ENCODE assay signal across 28 cellular contexts in genomic region chr2:220029013-220029412, GRCh38.
"Had no signal": no experiment of that assay in that cellular context is flagged by ENCODE, and none has a peak within 500 bp of the region (broad histone marks: within the 10 kb centered on the region; RNA-seq: fewer than 3 reads in every experiment).

No MANE protein-coding gene starts in this region.

- H3K27me3 ChIP-seq: ascending aorta, esophagus muscularis mucosa had no signal

- H3K9me3 ChIP-seq: ascending aorta had no signal

- H3K4me1 ChIP-seq: esophagus muscularis mucosa had no signal

- ATAC-seq: activated CD4-positive, CD25-positive, alpha-beta regulatory T cell treated with anti-CD3 and anti-CD28 coated beads, Interleukin-2, amount 50 U/mL, for 24 hours; activated CD8-positive, alpha-beta memory T cell treated with anti-CD3 and anti-CD28 coated beads, Interleukin-2, amount 10 ng/mL, durations not matched to agents 7 days and 5 days; activated CD8-positive, alpha-beta T cell treated with anti-CD3 and anti-CD28 coated beads, Interleukin-2, amount 10 ng/mL, durations not matched to agents 7 days and 5 days; activated naive CD4-positive, alpha-beta T cell treated with anti-CD3 and anti-CD28 coated beads, Interleukin-2, amount 50 U/mL, for 72 hours; effector memory CD8-positive, alpha-beta T cell had no signal

- H3K27ac ChIP-seq: ascending aorta, esophagus muscularis mucosa, WERI-Rb-1 had no signal

- H3K4me3 ChIP-seq: ascending aorta, esophagus muscularis mucosa had no signal

- H3K36me3 ChIP-seq: ascending aorta, esophagus muscularis mucosa, WERI-Rb-1 had no signal

- H3K27ac Mint-ChIP-seq: activated B cell treated with CpG ODN at 0.5 μM for 24 hours; activated CD4-positive, alpha-beta memory T cell treated with anti-CD3 and anti-CD28 coated beads for 36 hours; activated CD8-positive, alpha-beta memory T cell treated with anti-CD3 and anti-CD28 coated beads, Interleukin-2, amount 10 ng/mL, durations not matched to agents 7 days and 5 days; activated CD8-positive, alpha-beta T cell treated with anti-CD3 and anti-CD28 coated beads, Interleukin-2, amount 10 ng/mL, durations not matched to agents 7 days and 5 days; activated naive CD4-positive, alpha-beta T cell treated with anti-CD3 and anti-CD28 coated beads, Interleukin-2, amount 10 ng/mL, durations not matched to agents 7 days and 5 days; activated naive CD4-positive, alpha-beta T cell treated with anti-CD3 and anti-CD28 coated beads, Interleukin-2, amount 50 U/mL, for 72 hours; activated naive CD8-positive, alpha-beta T cell treated with anti-CD3 and anti-CD28 coated beads, Interleukin-2, amount 10 ng/mL, durations not matched to agents 7 days and 5 days; brain; effector memory CD8-positive, alpha-beta T cell; T-helper 1 cell treated with Interleukin-12 subunit alpha and Interleukin-12 subunit beta and Interleukin-4 antibody, amounts not matched to agents 30 μg/mL and 1 μg/mL, for 36 hours; T-helper 2 cell treated with Interferon-gamma antibody and Interleukin-4, amounts not matched to agents 5 μg/mL and 100 μg/mL, for 36 hours had no signal

- H3K4me3 Mint-ChIP-seq: activated B cell treated with CpG ODN at 0.5 μM for 24 hours; activated CD4-positive, alpha-beta memory T cell treated with anti-CD3 and anti-CD28 coated beads for 36 hours; activated CD8-positive, alpha-beta memory T cell treated with anti-CD3 and anti-CD28 coated beads, Interleukin-2, amount 10 ng/mL, durations not matched to agents 7 days and 5 days; activated CD8-positive, alpha-beta T cell treated with anti-CD3 and anti-CD28 coated beads, Interleukin-2, amount 10 ng/mL, durations not matched to agents 7 days and 5 days; activated naive CD4-positive, alpha-beta T cell treated with anti-CD3 and anti-CD28 coated beads, Interleukin-2, amount 10 ng/mL, durations not matched to agents 7 days and 5 days; activated naive CD8-positive, alpha-beta T cell treated with anti-CD3 and anti-CD28 coated beads, Interleukin-2, amount 10 ng/mL, durations not matched to agents 7 days and 5 days; brain; effector memory CD8-positive, alpha-beta T cell; T-helper 1 cell treated with Interleukin-12 subunit alpha and Interleukin-12 subunit beta and Interleukin-4 antibody, amounts not matched to agents 30 μg/mL and 1 μg/mL, for 36 hours; T-helper 2 cell treated with Interferon-gamma antibody and Interleukin-4, amounts not matched to agents 5 μg/mL and 100 μg/mL, for 36 hours had no signal

- H3K4me1 Mint-ChIP-seq: activated B cell treated with CpG ODN at 0.5 μM for 24 hours; activated CD8-positive, alpha-beta memory T cell treated with anti-CD3 and anti-CD28 coated beads, Interleukin-2, amount 10 ng/mL, durations not matched to agents 7 days and 5 days; activated naive CD4-positive, alpha-beta T cell treated with anti-CD3 and anti-CD28 coated beads, Interleukin-2, amount 10 ng/mL, durations not matched to agents 7 days and 5 days; activated naive CD8-positive, alpha-beta T cell treated with anti-CD3 and anti-CD28 coated beads, Interleukin-2, amount 10 ng/mL, durations not matched to agents 7 days and 5 days; brain had no signal

- H3K27me3 Mint-ChIP-seq: activated B cell treated with CpG ODN at 0.5 μM for 24 hours; activated CD4-positive, alpha-beta memory T cell treated with anti-CD3 and anti-CD28 coated beads for 36 hours; activated CD8-positive, alpha-beta memory T cell treated with anti-CD3 and anti-CD28 coated beads, Interleukin-2, amount 10 ng/mL, durations not matched to agents 7 days and 5 days; activated naive CD4-positive, alpha-beta T cell treated with anti-CD3 and anti-CD28 coated beads, Interleukin-2, amount 10 ng/mL, durations not matched to agents 7 days and 5 days; activated naive CD8-positive, alpha-beta T cell treated with anti-CD3 and anti-CD28 coated beads, Interleukin-2, amount 10 ng/mL, durations not matched to agents 7 days and 5 days; brain; effector memory CD8-positive, alpha-beta T cell had no signal

- H3K9me3 Mint-ChIP-seq: activated B cell treated with CpG ODN at 0.5 μM for 24 hours; activated CD4-positive, alpha-beta memory T cell treated with anti-CD3 and anti-CD28 coated beads for 36 hours; activated naive CD4-positive, alpha-beta T cell treated with anti-CD3 and anti-CD28 coated beads, Interleukin-2, amount 10 ng/mL, durations not matched to agents 7 days and 5 days; activated naive CD8-positive, alpha-beta T cell treated with anti-CD3 and anti-CD28 coated beads, Interleukin-2, amount 10 ng/mL, durations not matched to agents 7 days and 5 days; T-helper 1 cell treated with Interleukin-12 subunit alpha and Interleukin-12 subunit beta and Interleukin-4 antibody, amounts not matched to agents 30 μg/mL and 1 μg/mL, for 36 hours; T-helper 2 cell treated with Interferon-gamma antibody and Interleukin-4, amounts not matched to agents 5 μg/mL and 100 μg/mL, for 36 hours had no signal

- DNase-seq: activated B cell treated with CpG ODN at 0.5 μM for 24 hours; activated CD4-positive, alpha-beta memory T cell treated with anti-CD3 and anti-CD28 coated beads for 36 hours; activated CD4-positive, alpha-beta T cell treated with anti-CD3 and anti-CD28 coated beads for 48 hours; activated CD8-positive, alpha-beta memory T cell treated with anti-CD3 and anti-CD28 coated beads, Interleukin-2, amount 10 ng/mL, durations not matched to agents 7 days and 5 days; activated CD8-positive, alpha-beta memory T cell treated with anti-CD3 and anti-CD28 coated beads, Interleukin-2, amount 50 U/mL, for 4 hours; activated CD8-positive, alpha-beta T cell treated with anti-CD3 and anti-CD28 coated beads, Interleukin-2, amount 10 ng/mL, durations not matched to agents 7 days and 5 days; activated gamma-delta T cell; activated naive CD4-positive, alpha-beta T cell; activated naive CD4-positive, alpha-beta T cell treated with anti-CD3 and anti-CD28 coated beads, Interleukin-2, amount 10 ng/mL, durations not matched to agents 7 days and 5 days; activated naive CD8-positive, alpha-beta T cell treated with anti-CD3 and anti-CD28 coated beads, Interleukin-2, amount 10 ng/mL, durations not matched to agents 7 days and 5 days; activated T-cell treated with anti-CD3 and anti-CD28 coated beads, Interleukin-2, amount 50 U/mL, for 1 hour; activated T-cell treated with anti-CD3 and anti-CD28 coated beads, Interleukin-2, amount 50 U/mL, for 48 hours; caudate nucleus; cortex of kidney; dermis blood vessel endothelial cell; effector CD4-positive, alpha-beta T cell; effector memory CD8-positive, alpha-beta T cell; erythroblast; head of caudate nucleus; T1000; WERI-Rb-1 had no signal

- H3K36me3 Mint-ChIP-seq: activated CD4-positive, alpha-beta memory T cell treated with anti-CD3 and anti-CD28 coated beads for 36 hours; activated CD8-positive, alpha-beta memory T cell treated with anti-CD3 and anti-CD28 coated beads, Interleukin-2, amount 10 ng/mL, durations not matched to agents 7 days and 5 days; activated naive CD4-positive, alpha-beta T cell treated with anti-CD3 and anti-CD28 coated beads, Interleukin-2, amount 10 ng/mL, durations not matched to agents 7 days and 5 days; activated naive CD4-positive, alpha-beta T cell treated with anti-CD3 and anti-CD28 coated beads, Interleukin-2, amount 50 U/mL, for 72 hours; activated naive CD8-positive, alpha-beta T cell treated with anti-CD3 and anti-CD28 coated beads, Interleukin-2, amount 10 ng/mL, durations not matched to agents 7 days and 5 days; brain had no signal
